Comparison of ENCODE assay signal across 8 cellular contexts in genomic region chr17:7841309-7841621, GRCh38. TPM values are rescaled to one million over a fixed set of nuclear protein-coding genes. Genes with fewer than 3 reads are reported as not detected.
A peak's percentile ranks its signal among the peaks of the same experiment; 100 is the strongest.
DNase-seq lines count a peak whose midpoint lies in the region; ATAC-seq, FAIRE-seq and TF ChIP-seq lines count a peak whose summit lies in the region.

No MANE protein-coding gene starts in this region.

- H3K27me3 ChIP-seq in CD8-positive, alpha-beta T cell (ENCODE audit: insufficient read depth, low read length): no peaks in the 10 kb centered on the region
- no peaks in the 10 kb centered on the region for H3K27me3 ChIP-seq in liver (ENCODE audit: control insufficient read depth in 4 of 4, insufficient read depth in 4 of 4, low read length in 3 of 4)
- H3K27me3 ChIP-seq in transverse colon: no peaks in the 10 kb centered on the region

- H3K4me3 Mint-ChIP-seq in CD8-positive, alpha-beta T cell: peak overlapping the region; percentile 91

- in situ Hi-C loops in transverse colon (cut with MboI; ENCODE audit: low pct_ligation_motif_present in 1 of 4, low pct_unique_long_range_greater_than_20kb in 1 of 4, low sequenced_read_pairs in 3 of 4): no loop called here

- H3K27me3 Mint-ChIP-seq in CD8-positive, alpha-beta T cell (ENCODE audit: low read depth): no peaks in the 10 kb centered on the region

- H3K9ac ChIP-seq in liver (ENCODE audit: low read depth in 1 of 2, low read length in 2 of 2): peak overlapping the region; percentile 9 to 40

- DNase-seq in CD8-positive, alpha-beta T cell: no peak
- no peak for DNase-seq in transverse colon
- DNase-seq in frontal cortex (ENCODE audit: low spot score in 2 of 2): no peak
- no peak for DNase-seq in AG08395 (ENCODE audit: low spot score)
- DNase-seq in RCC 7860 (ENCODE audit: low spot score): no peak

- CTCF ChIA-PET in CD8-positive, alpha-beta T cell (lab: Charles Lee): interaction anchor here (0.8 to 1.6 kb wide), 4 partner anchors 8 to 219 kb away, joined by 3 to 4 read pairs (median 4); partner anchors contain the start of genes CYB5D1 and NAA38

- H3K9me3 Mint-ChIP-seq in CD8-positive, alpha-beta T cell: no peaks in the 10 kb centered on the region

- intact Hi-C loops in CD8-positive, alpha-beta T cell (cut with DNase I, micrococcal nuclease): loop anchor here (1.0 to 10.0 kb wide), 11 partner anchors 10 to 606 kb away; partner anchors contain the start of genes CTC1 (in 2 of the 2), PFAS (in 2 of the 2), POLR2A (in 2 of the 2) and SLC35G6 (in 2 of the 2)
- intact Hi-C loops in transverse colon (cut with DNase I; ENCODE audit: low total_unique reads): loop anchor here (5.0 kb wide), 1 partner anchor 599 kb away; the partner anchor contains the start of gene GABARAP

- no peaks in the 10 kb centered on the region for H3K9me3 ChIP-seq in CD8-positive, alpha-beta T cell (ENCODE audit: low read length)
- H3K9me3 ChIP-seq in KOPT-K1 (ENCODE audit: insufficient read depth, low read length, poor library complexity, severe bottlenecking) (no peaks in the 10 kb centered on the region), liver (ENCODE audit: control insufficient read depth in 4 of 4, low read length in 3 of 4) (no peaks in the 10 kb centered on the region), transverse colon (no peaks in the 10 kb centered on the region)

- no peak for TF ChIP-seq RAD21 in liver (IDR thresholded peaks at IDR 0.05)

- peak overlapping the region; percentile 100 for H3K27ac ChIP-seq in CD8-positive, alpha-beta T cell (ENCODE audit: low read depth, low read length)
- H3K27ac ChIP-seq in KOPT-K1 (ENCODE audit: low read depth, low read length, poor library complexity, severe bottlenecking) (peak overlapping the region; percentile 64), adipose tissue (ENCODE audit: low read depth, low read length) (peak overlapping the region; percentile 51), liver (ENCODE audit: low read depth in 1 of 2, low read length in 2 of 2) (peak overlapping the region; percentile 99 to 100), transverse colon (peak overlapping the region; percentile 97 to 99 (median 99))

- peaks cover 59% of the 10 kb centered on the region for H3K4me1 Mint-ChIP-seq in CD8-positive, alpha-beta T cell (ENCODE audit: low read depth)

- 11 to 19% (median 18%) methylated on average over 14 of the region's 14 CpGs for WGBS in adipose tissue, 3 donors
- 11% methylated on average over 14 of the region's 14 CpGs for WGBS in liver
- 0 to 18% methylated on average over 3 to 14 of the region's 14 CpGs for WGBS in transverse colon (ENCODE audit: low coverage in 1 of 2), 2 donors

- H3K27ac Mint-ChIP-seq in CD8-positive, alpha-beta T cell: peak overlapping the region; percentile 99

- FAIRE-seq in frontal cortex (lab: Jason Lieb, UNC): no peak
- FAIRE-seq in RCC 7860 (lab: Jason Lieb, UNC): no peak

- H3K36me3 Mint-ChIP-seq in CD8-positive, alpha-beta T cell: peaks cover 34% of the 10 kb centered on the region

- H3K4me1 ChIP-seq in CD8-positive, alpha-beta T cell (ENCODE audit: insufficient read depth, low read length): peaks cover 67% of the 10 kb centered on the region
- H3K4me1 ChIP-seq in liver (ENCODE audit: control insufficient read depth in 4 of 4, insufficient read depth in 4 of 4, low read length in 3 of 4) (peaks cover 2 to 61% (median 43%) of the 10 kb centered on the region in 4 donors), transverse colon (peaks cover 44 to 83% (median 57%) of the 10 kb centered on the region in 4 donors)

- no peaks in the 10 kb centered on the region for H3K36me3 ChIP-seq in CD8-positive, alpha-beta T cell (ENCODE audit: insufficient read depth, low read length)
- H3K36me3 ChIP-seq in KOPT-K1 (ENCODE audit: insufficient read depth, low read length) (peaks cover 18% of the 10 kb centered on the region; the same call in 1 of the 2 replicates), liver (ENCODE audit: control insufficient read depth in 4 of 4, insufficient read depth in 3 of 4, low read depth in 1 of 4, low read length in 3 of 4) (peaks cover 0 to under 1% (median 0%) of the 10 kb centered on the region in 4 donors), transverse colon (peaks cover 0 to 8% (median 4%) of the 10 kb centered on the region in 4 donors)

- peak overlapping the region; percentile 98 for H3K4me3 ChIP-seq in CD8-positive, alpha-beta T cell (ENCODE audit: low read depth, low read length)
- H3K4me3 ChIP-seq in liver (ENCODE audit: low read depth in 1 of 3, low read length in 3 of 3) (peak overlapping the region; percentile 18 to 79 (median 66)), transverse colon (peak overlapping the region; percentile 45 to 78 (median 59))

- POLR2A ChIA-PET in CD8-positive, alpha-beta T cell (lab: Charles Lee): interaction anchor here (3.3 kb wide), 1 partner anchor 16 kb away, joined by 15 read pairs; the partner anchor contains the start of genes CYB5D1 and NAA38

- no peak for TF ChIP-seq EP300 in transverse colon (IDR thresholded peaks at IDR 0.05; ENCODE audit: low read depth)

- no peak for ATAC-seq in CD8-positive, alpha-beta T cell

- no peak for TF ChIP-seq CTCF in CD8-positive, alpha-beta T cell (IDR thresholded peaks at IDR 0.05)
- TF ChIP-seq CTCF in liver (IDR thresholded peaks at IDR 0.05; ENCODE audit: low read depth, low read length, missing input control) (no peak), transverse colon (IDR thresholded peaks at IDR 0.05) (no peak)

- no peak for TF ChIP-seq POLR2A in transverse colon (IDR thresholded peaks at IDR 0.05)

TF ChIP-seq in liver, 16 proteins besides CTCF, POLR2A, EP300 and RAD21:
- no peak for TF ChIP-seq FOXA1 (IDR thresholded peaks at IDR 0.05)
- peak; percentile 5 for TF ChIP-seq SP1 (IDR thresholded peaks at IDR 0.05)
- TF ChIP-seq YY1 (IDR thresholded peaks at IDR 0.05): no peak
- no peak for TF ChIP-seq NR2F2 (IDR thresholded peaks at IDR 0.05)
- TF ChIP-seq MAX (IDR thresholded peaks at IDR 0.05): peak; percentile 39

RNA-seq across cellular contexts. Expression of gene KDM6B, which starts 7.2 kb away (rescaled TPM):
- total RNA-seq in CD8-positive, alpha-beta T cell: 100 to 1,000 TPM; 332 to 349 TPM
- polyA plus RNA-seq in adipose tissue (10 to 100 TPM in 2 of 3 donors, 1 to 10 TPM in 1; 4.6 to 44.6 (median 21.6) TPM), liver (1 to 10 TPM; 2.5 to 3.2 TPM)
- total RNA-seq in liver (10 to 100 TPM in 1 of 2 donors, 1 to 10 TPM in 1; 3.5 to 11.5 TPM), transverse colon (10 to 100 TPM; 18.3 to 33.7 (median 30.2) TPM), frontal cortex (15.1 TPM)

RNA-seq across cellular contexts. Expression of gene TMEM88, which starts 13.6 kb away (rescaled TPM):
- 10 to 100 TPM; 33.3 to 33.7 TPM for total RNA-seq in CD8-positive, alpha-beta T cell
- polyA plus RNA-seq in adipose tissue (10 to 100 TPM; 10.4 to 85.7 (median 77.4) TPM), liver (1 to 10 TPM; 3.3 to 4.6 TPM)
- total RNA-seq in liver (1 to 10 TPM in 1 of 2 donors, under 1 TPM in 1; 0.65 to 4.0 TPM), transverse colon (10 to 100 TPM in 1 of 4 donors, 1 to 10 TPM in 3; 2.4 to 13.1 (median 6.8) TPM), frontal cortex (1.2 TPM)

RNA-seq across cellular contexts. Expression of gene NAA38, which starts 16.1 kb away (rescaled TPM):
- total RNA-seq in CD8-positive, alpha-beta T cell: 10 to 100 TPM; 14.3 to 16.5 TPM
- polyA plus RNA-seq in adipose tissue: 100 to 1,000 TPM in 2 of 3 donors, 10 to 100 TPM in 1; 69.0 to 191 (median 132) TPM
- total RNA-seq in liver: 10 to 100 TPM; 24.3 to 72.0 TPM
- polyA plus RNA-seq in liver: 100 to 1,000 TPM in 1 of 2 donors, 10 to 100 TPM in 1; 41.6 to 118 TPM
- total RNA-seq in transverse colon: 10 to 100 TPM; 59.8 to 95.3 (median 86.5) TPM
- total RNA-seq in frontal cortex: 30.2 TPM

RNA-seq across cellular contexts. Expression of gene CYB5D1, which starts 16.5 kb away (rescaled TPM):
- 10 to 100 TPM; 10.4 to 12.4 TPM for total RNA-seq in CD8-positive, alpha-beta T cell
- polyA plus RNA-seq in adipose tissue: 10 to 100 TPM in 2 of 3 donors, 1 to 10 TPM in 1; 8.9 to 15.4 (median 11.2) TPM
- total RNA-seq in liver: 10 to 100 TPM in 1 of 2 donors, 1 to 10 TPM in 1; 4.4 to 12.0 TPM
- 1 to 10 TPM; 2.5 to 8.8 TPM for polyA plus RNA-seq in liver
- 10 to 100 TPM in 1 of 4 donors, 1 to 10 TPM in 2, not detected in 1; 4.9 to 50.4 (median 9.6) TPM for total RNA-seq in transverse colon
- total RNA-seq in frontal cortex: 15.1 TPM

RNA-seq across cellular contexts. Expression of gene CHD3, which starts 47.3 kb away (rescaled TPM):
- 100 to 1,000 TPM; 243 to 245 TPM for total RNA-seq in CD8-positive, alpha-beta T cell
- polyA plus RNA-seq in adipose tissue: 100 to 1,000 TPM in 1 of 3 donors, 10 to 100 TPM in 2; 38.4 to 169 (median 39.4) TPM
- 10 to 100 TPM; 11.0 to 14.4 TPM for total RNA-seq in liver
- 1 to 10 TPM; 1.9 to 3.4 TPM for polyA plus RNA-seq in liver
- total RNA-seq in transverse colon: 10 to 100 TPM; 53.0 to 71.6 (median 62.0) TPM
- 276 TPM for total RNA-seq in frontal cortex

Comparison
In these comparisons a context has a peak if more than half of its experiments do, and no peak if none do; other contexts are left out.
1. RNA of gene KDM6B, which starts 7.2 kb away (total RNA-seq): 332 to 349 TPM in CD8-positive, alpha-beta T cell; 18.3 to 33.7 TPM in transverse colon, 15.1 TPM in frontal cortex (single experiment) and 3.5 to 11.5 TPM in liver; every median in the first group is over 4 times any median in the second.
2. Peak in every context shown above with its lines, with median percentiles within 50 percentile points of each other: H3K27ac ChIP-seq and H3K4me3 ChIP-seq.